In the genomic region with DNA sequence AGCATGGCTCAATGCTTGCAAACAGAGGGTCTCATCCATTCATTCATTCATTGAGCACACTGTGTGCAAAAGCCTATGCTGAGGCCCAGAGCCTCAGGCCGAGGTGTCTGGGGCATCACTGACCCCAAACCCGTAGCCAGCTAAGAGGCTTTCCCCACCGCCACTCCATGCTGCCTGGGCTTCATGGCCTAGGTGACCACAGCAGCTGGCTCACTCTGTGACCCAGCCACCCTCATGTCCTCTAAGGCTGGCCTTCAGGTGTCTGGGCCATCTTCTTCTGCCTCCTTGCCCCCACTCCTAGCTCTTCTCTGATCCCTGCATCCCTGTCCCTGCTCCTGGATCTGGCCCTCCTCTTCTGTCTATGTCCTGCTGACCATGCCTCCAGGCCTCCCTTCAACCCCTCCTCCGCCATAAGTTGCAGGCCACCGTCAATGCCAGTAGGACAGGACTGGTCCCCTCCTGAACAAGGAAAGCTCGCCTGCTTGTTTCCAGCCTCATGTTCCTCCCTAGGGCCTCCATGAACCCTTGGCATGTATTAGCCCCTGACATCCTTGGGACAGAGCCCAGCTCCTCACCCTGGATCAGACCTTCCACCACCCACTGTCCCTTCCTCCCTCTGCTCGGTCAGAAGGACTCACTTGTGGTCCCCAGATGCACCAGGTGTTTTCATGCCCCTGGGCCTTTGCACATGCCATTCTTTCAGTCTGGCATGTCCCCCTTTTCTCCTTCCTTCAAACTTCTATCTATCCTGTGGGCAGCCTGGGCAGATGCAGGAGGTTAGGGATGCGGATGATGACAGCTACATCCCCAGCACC, we compare ENCODE assay signal across 19 cellular contexts.
"Had no signal": no experiment of that assay in that cellular context is flagged by ENCODE, and none has a peak within 500 bp of the region (broad histone marks: within the 10 kb centered on the region; RNA-seq: fewer than 3 reads in every experiment).

No MANE protein-coding gene starts in this region.

- H3K27ac ChIP-seq: body of pancreas, colonic mucosa, gastroesophageal sphincter, heart left ventricle, left lung, pancreas, sigmoid colon, stomach had no signal

- H3K9me3 ChIP-seq: colonic mucosa, pancreas had no signal

- H3K4me3 Mint-ChIP-seq: activated CD4-positive, alpha-beta T cell treated with anti-CD3 and anti-CD28 coated beads, Interleukin-2, amount 10 ng/mL, durations not matched to agents 7 days and 5 days; activated T-cell treated with anti-CD3 and anti-CD28 coated beads, Interleukin-2, amount 50 U/mL, for 4 hours; stimulated activated effector memory CD8-positive, alpha-beta T cell treated with anti-CD3 and anti-CD28 coated beads, Interleukin-12 subunit alpha, Interleukin-12 subunit beta, amount 100 ng/mL, for 72 hours had no signal

- H3K36me3 Mint-ChIP-seq: stimulated activated effector memory CD8-positive, alpha-beta T cell treated with anti-CD3 and anti-CD28 coated beads, Interleukin-12 subunit alpha, Interleukin-12 subunit beta, amount 100 ng/mL, for 72 hours had no signal

- ATAC-seq: activated T-cell treated with anti-CD3 and anti-CD28 coated beads, Interleukin-2, amount 50 U/mL, for 4 hours; body of pancreas; gastroesophageal sphincter; heart left ventricle; left lung; pancreas; stimulated activated effector memory CD8-positive, alpha-beta T cell treated with anti-CD3 and anti-CD28 coated beads, Interleukin-12 subunit alpha, Interleukin-12 subunit beta, amount 100 ng/mL, for 72 hours had no signal

- H3K27me3 ChIP-seq: body of pancreas, colonic mucosa, heart left ventricle, left lung, pancreas had no signal

- H3K4me1 Mint-ChIP-seq: activated CD4-positive, alpha-beta T cell treated with anti-CD3 and anti-CD28 coated beads, Interleukin-2, amount 10 ng/mL, durations not matched to agents 7 days and 5 days had no signal

- DNase-seq: activated CD4-positive, alpha-beta T cell treated with anti-CD3 and anti-CD28 coated beads, Interleukin-2, amount 10 ng/mL, durations not matched to agents 7 days and 5 days; activated CD4-positive, CD25-positive, alpha-beta regulatory T cell; activated gamma-delta T cell treated with Interleukin-2 at 50 U/mL for 16 hours; activated T-cell treated with anti-CD3 and anti-CD28 coated beads, Interleukin-2, amount 50 U/mL, for 4 hours; body of pancreas; caudate nucleus; colonic mucosa; effector CD4-positive, alpha-beta T cell; left lung; sigmoid colon; stimulated activated CD4-positive, alpha-beta T cell treated with anti-CD3 and anti-CD28 coated beads, Interleukin-4, amount 100 ng/mL, for 24 hours; T-helper 1 cell; T-helper 9 cell; trophoblast cell had no signal

- H3K4me1 ChIP-seq: body of pancreas, colonic mucosa, gastroesophageal sphincter, left lung, pancreas, sigmoid colon, stomach had no signal

- H3K27ac Mint-ChIP-seq: activated CD4-positive, alpha-beta T cell treated with anti-CD3 and anti-CD28 coated beads, Interleukin-2, amount 10 ng/mL, durations not matched to agents 7 days and 5 days; stimulated activated effector memory CD8-positive, alpha-beta T cell treated with anti-CD3 and anti-CD28 coated beads, Interleukin-12 subunit alpha, Interleukin-12 subunit beta, amount 100 ng/mL, for 72 hours had no signal

- H3K4me3 ChIP-seq: body of pancreas, colonic mucosa, gastroesophageal sphincter, heart left ventricle, left lung, pancreas, sigmoid colon, stomach had no signal

- H3K27me3 Mint-ChIP-seq: activated CD4-positive, alpha-beta T cell treated with anti-CD3 and anti-CD28 coated beads, Interleukin-2, amount 10 ng/mL, durations not matched to agents 7 days and 5 days had no signal

- H3K36me3 ChIP-seq: colonic mucosa, gastroesophageal sphincter, heart left ventricle, left lung, pancreas, sigmoid colon, stomach had no signal
